In the genomic region with DNA sequence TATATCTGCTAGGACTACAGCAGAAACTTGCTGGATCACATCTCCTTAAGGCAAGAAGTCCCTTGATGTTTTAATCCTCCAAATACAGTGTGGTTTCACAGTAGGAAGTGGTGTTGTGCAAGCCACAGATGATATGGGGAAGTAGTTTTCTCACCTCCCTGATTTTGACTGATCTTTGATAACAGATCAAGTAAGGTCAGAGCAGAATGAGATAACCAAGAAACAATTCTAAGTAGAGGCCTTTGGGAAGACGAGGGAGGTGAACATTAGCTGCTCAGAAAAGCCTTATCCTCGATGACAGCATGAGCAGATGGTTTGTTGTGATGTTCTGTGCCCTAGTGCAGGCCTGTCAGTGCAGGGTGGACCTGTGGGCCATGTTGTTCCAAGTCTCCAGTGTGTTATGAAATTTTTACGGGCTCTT, we compare ENCODE assay signal across 12 cellular contexts.
DNase-seq lines count a peak whose midpoint lies in the region; ATAC-seq and TF ChIP-seq lines count a peak whose summit lies in the region.
"Had no signal": no experiment of that assay in that cellular context is flagged by ENCODE, and none has a peak within 500 bp of the region (broad histone marks: within the 10 kb centered on the region; RNA-seq: fewer than 3 reads in every experiment).

No MANE protein-coding gene starts in this region.

- ATAC-seq in naive thymus-derived CD4-positive, alpha-beta T cell = peak; percentile 89
- ATAC-seq in GM18907 (IDR thresholded peaks at IDR 0.05; ENCODE audit: unreplicated experiment) (no peak), HG03039 (IDR thresholded peaks at IDR 0.05; ENCODE audit: unreplicated experiment) (no peak)
- ATAC-seq: SK-N-SH treated with all-trans-retinoic acid at 6 μM for 48 hours had no signal

- CTCF ChIA-PET in naive thymus-derived CD4-positive, alpha-beta T cell (lab: Charles Lee) = no interaction called here

- H2AFZ ChIP-seq in Loucy (ENCODE audit: low read length) = 0 out of 2 replicates have a peak overlapping the region, but pooled peaks have one; percentile 2

- H3K4me2 ChIP-seq in DOHH2 (ENCODE audit: low read length) (peak overlapping the region; percentile 49), Loucy (ENCODE audit: low read depth, low read length, poor library complexity, severe bottlenecking) (peak overlapping the region; percentile 43)

- no peaks in the 10 kb centered on the region for H3K27me3 ChIP-seq in DOHH2 (ENCODE audit: control insufficient read depth, low read length)
- no peaks in the 10 kb centered on the region for H3K27me3 ChIP-seq in Loucy (ENCODE audit: insufficient read depth, low read length, poor library complexity, severe bottlenecking)
- H3K27me3 ChIP-seq in naive thymus-derived CD4-positive, alpha-beta T cell (ENCODE audit: control insufficient read depth in 2 of 2, insufficient read depth in 2 of 2, low read length in 2 of 2) = no peaks in the 10 kb centered on the region
- no peaks in the 10 kb centered on the region for H3K27me3 ChIP-seq in MG63

- peaks cover 15% of the 10 kb centered on the region for H3K4me1 Mint-ChIP-seq in dendritic cell treated with granulocyte-macrophage colony-stimulating factor and Interleukin-4, amounts not matched to agents 40 ng/mL and 50 ng/mL, for 4 days (ENCODE audit: low read depth)
- H3K4me1 Mint-ChIP-seq in naive thymus-derived CD4-positive, alpha-beta T cell = peaks cover 15 to 30% (median 21%) of the 10 kb centered on the region in 7 donors

- H3K9me2 ChIP-seq in DOHH2 (replicated peaks; ENCODE audit: control insufficient read depth, low read length) (no peaks in the 10 kb centered on the region), Loucy (replicated peaks; ENCODE audit: low read depth, low read length) (no peaks in the 10 kb centered on the region)

- H3K9ac ChIP-seq in Loucy (ENCODE audit: low read depth, low read length, poor library complexity, severe bottlenecking) = peak overlapping the region; percentile 1

- H3K4me1 ChIP-seq in DOHH2 (ENCODE audit: control insufficient read depth, low read length) = peaks cover 7% of the 10 kb centered on the region
- H3K4me1 ChIP-seq in Loucy (ENCODE audit: insufficient read depth, low read length, poor library complexity, severe bottlenecking) = peaks cover 22% of the 10 kb centered on the region
- peaks cover 17 to 18% of the 10 kb centered on the region in 2 donors for H3K4me1 ChIP-seq in naive thymus-derived CD4-positive, alpha-beta T cell (ENCODE audit: control insufficient read depth in 2 of 2, insufficient read depth in 2 of 2, low read length in 2 of 2)

- H3K27ac ChIP-seq in DOHH2 (ENCODE audit: low read depth, low read length) = peak overlapping the region; percentile 38
- peak overlapping the region; percentile 48 for H3K27ac ChIP-seq in naive thymus-derived CD4-positive, alpha-beta T cell (ENCODE audit: low read depth, low read length)
- H3K27ac ChIP-seq: epithelial cell of prostate had no signal

- H3F3A ChIP-seq in DOHH2 (ENCODE audit: control insufficient read depth, insufficient read depth) (no peaks in the 10 kb centered on the region), Loucy (ENCODE audit: low read depth) (no peaks in the 10 kb centered on the region)

- no peaks in the 10 kb centered on the region for H3K27me3 Mint-ChIP-seq in dendritic cell treated with granulocyte-macrophage colony-stimulating factor and Interleukin-4, amounts not matched to agents 40 ng/mL and 50 ng/mL, for 4 days
- H3K27me3 Mint-ChIP-seq in naive thymus-derived CD4-positive, alpha-beta T cell = no peaks in the 10 kb centered on the region

- POLR2A ChIA-PET in naive thymus-derived CD4-positive, alpha-beta T cell (lab: Charles Lee) = interaction anchor here (0.7 to 1.2 kb wide), 3 partner anchors 11 to 41 kb away, joined by 3 to 4 read pairs (median 4); no protein-coding TSS in a partner anchor

- peaks cover 38% of the 10 kb centered on the region for H3K36me3 Mint-ChIP-seq in dendritic cell treated with granulocyte-macrophage colony-stimulating factor and Interleukin-4, amounts not matched to agents 40 ng/mL and 50 ng/mL, for 4 days (ENCODE audit: low read depth)
- H3K36me3 Mint-ChIP-seq in naive thymus-derived CD4-positive, alpha-beta T cell = peaks cover 0 to 46% (median 5%) of the 10 kb centered on the region in 5 donors

- TF ChIP-seq CTCF in DOHH2 (IDR thresholded peaks at IDR 0.05; ENCODE audit: low read depth, low read length, poor library complexity, severe bottlenecking) = no peak
- TF ChIP-seq CTCF in Loucy (conservative IDR thresholded peaks at IDR 0.05; ENCODE audit: low read length) = no peak

- no peaks in the 10 kb centered on the region for H3K9me3 Mint-ChIP-seq in dendritic cell treated with granulocyte-macrophage colony-stimulating factor and Interleukin-4, amounts not matched to agents 40 ng/mL and 50 ng/mL, for 4 days
- H3K9me3 Mint-ChIP-seq in naive thymus-derived CD4-positive, alpha-beta T cell = peaks cover 0 to 30% (median 8%) of the 10 kb centered on the region in 11 donors

- H4K20me1 ChIP-seq in DOHH2 (ENCODE audit: control insufficient read depth, insufficient read depth, low read depth, low read length) = no peaks in the 10 kb centered on the region
- H4K20me1 ChIP-seq in Loucy (ENCODE audit: insufficient read depth, low read length, poor library complexity, severe bottlenecking) = no peaks in the 10 kb centered on the region

- H3K9me3 ChIP-seq in DOHH2 (ENCODE audit: control insufficient read depth, insufficient read depth, low read length) = no peaks in the 10 kb centered on the region
- H3K9me3 ChIP-seq in Loucy (ENCODE audit: insufficient read depth, low read depth, low read length) = no peaks in the 10 kb centered on the region
- no peaks in the 10 kb centered on the region for H3K9me3 ChIP-seq in naive thymus-derived CD4-positive, alpha-beta T cell (ENCODE audit: control insufficient read depth in 2 of 3, low read length in 3 of 3)
- H3K9me3 ChIP-seq in MG63 = no peaks in the 10 kb centered on the region

- peak overlapping the region; percentile 42 for H3K4me3 ChIP-seq in DOHH2 (ENCODE audit: low read length)
- peak overlapping the region; percentile 67 for H3K4me3 ChIP-seq in Loucy (ENCODE audit: low read length, poor library complexity, severe bottlenecking)
- H3K4me3 ChIP-seq in naive thymus-derived CD4-positive, alpha-beta T cell (ENCODE audit: low read length) = peak overlapping the region; percentile 2
- H3K4me3 ChIP-seq in MG63 = no peak overlapping the region
- H3K4me3 ChIP-seq: smooth muscle cell had no signal

- intact Hi-C loops in dendritic cell treated with granulocyte-macrophage colony-stimulating factor and Interleukin-4, amounts not matched to agents 40 ng/mL and 50 ng/mL, for 4 days (cut with micrococcal nuclease) = no loop called here
- intact Hi-C loops in naive thymus-derived CD4-positive, alpha-beta T cell (cut with micrococcal nuclease) = loop anchor here in 1 of 2 donors (1.0 kb wide), 2 partner anchors 60 to 90 kb away; no protein-coding TSS in a partner anchor

- H3K4me3 Mint-ChIP-seq in dendritic cell treated with granulocyte-macrophage colony-stimulating factor and Interleukin-4, amounts not matched to agents 40 ng/mL and 50 ng/mL, for 4 days = peak overlapping the region; percentile 68
- peak overlapping the region in 9 of 10 donors; percentile 66 to 89 (median 84) for H3K4me3 Mint-ChIP-seq in naive thymus-derived CD4-positive, alpha-beta T cell

- H3K79me2 ChIP-seq in DOHH2 (ENCODE audit: control insufficient read depth, low read length) (no peaks in the 10 kb centered on the region), Loucy (ENCODE audit: insufficient read depth, low read length) (no peaks in the 10 kb centered on the region)

- H3K36me3 ChIP-seq in DOHH2 (ENCODE audit: control insufficient read depth, low read length) (no peaks in the 10 kb centered on the region), Loucy (ENCODE audit: insufficient read depth, low read length) (no peaks in the 10 kb centered on the region), MG63 (no peaks in the 10 kb centered on the region)
- no peaks in the 10 kb centered on the region for H3K36me3 ChIP-seq in naive thymus-derived CD4-positive, alpha-beta T cell (ENCODE audit: control insufficient read depth in 2 of 3, insufficient read depth in 3 of 3, low read length in 3 of 3)

- DNase-seq in naive thymus-derived CD4-positive, alpha-beta T cell = peak in 6 of 9 donors; percentile 10 to 54 (median 32)
- DNase-seq in MG63 = no peak
- DNase-seq in NK-92 treated with Interleukin-12 subunit alpha and Interleukin-12 subunit beta, amount 100 ng/mL, for 24 hours (lab: John Stamatoyannopoulos, UW) = no peak
- DNase-seq: NCI-H2081 treated with DMSO at 0.1 percent for 48 hours had no signal

- peak overlapping the region; percentile 76 for H3K27ac Mint-ChIP-seq in dendritic cell treated with granulocyte-macrophage colony-stimulating factor and Interleukin-4, amounts not matched to agents 40 ng/mL and 50 ng/mL, for 4 days
- peak overlapping the region; percentile 65 to 98 (median 95) for H3K27ac Mint-ChIP-seq in naive thymus-derived CD4-positive, alpha-beta T cell

Comparison
In these comparisons a context has a peak if more than half of its experiments do, and no peak if none do; other contexts are left out.
1. DNase-seq: peak in naive thymus-derived CD4-positive, alpha-beta T cell (6 of 9); none in MG63 (single experiment) and NK-92 treated with Interleukin-12 subunit alpha and Interleukin-12 subunit beta, amount 100 ng/mL, for 24 hours (single experiment).